1 cellular context compared by ENCODE assay signal in genomic region chr19:18233224-18233825, GRCh38.
TF ChIP-seq lines count a peak whose summit lies in the region.

No MANE protein-coding gene starts in this region.

TF ChIP-seq in HepG2, 621 proteins besides CTCF, POLR2A, EP300 and RAD21 (continued from another document and continues in another):
- TF ChIP-seq MLX (CRISPR knock-in tag; IDR thresholded peaks at IDR 0.05) (no peak), TFDP1 (CRISPR knock-in tag; IDR thresholded peaks at IDR 0.05; ENCODE audit: borderline replicate concordance) (0 out of 2 replicates have a peak, but pooled peaks have one; percentile 23), ZNF383 (CRISPR knock-in tag; IDR thresholded peaks at IDR 0.05; ENCODE audit: borderline replicate concordance) (no peak), THYN1 (CRISPR knock-in tag; IDR thresholded peaks at IDR 0.05; ENCODE audit: borderline replicate concordance, low read depth) (no peak), SNAPC5 (CRISPR knock-in tag; IDR thresholded peaks at IDR 0.05; ENCODE audit: borderline replicate concordance) (no peak), ZBTB1 (CRISPR knock-in tag; IDR thresholded peaks at IDR 0.05; ENCODE audit: borderline replicate concordance) (peak; percentile 75; the same call in 1 of the 2 replicates), ZNF230 (CRISPR knock-in tag; IDR thresholded peaks at IDR 0.05) (peak; percentile 83; the same call in 1 of the 2 replicates), ZNF646 (CRISPR knock-in tag; IDR thresholded peaks at IDR 0.05) (0 out of 2 replicates have a peak, but pooled peaks have one; percentile 42), MED8 (CRISPR knock-in tag; IDR thresholded peaks at IDR 0.05; ENCODE audit: insufficient replicate concordance) (no peak), ZNF513 (CRISPR knock-in tag; conservative IDR thresholded peaks at IDR 0.05) (no peak), ZNF547 (CRISPR knock-in tag; IDR thresholded peaks at IDR 0.05) (peak; percentile 87), PRDM4 (CRISPR knock-in tag; IDR thresholded peaks at IDR 0.05; ENCODE audit: borderline replicate concordance) (no peak), ATRX (CRISPR knock-in tag; IDR thresholded peaks at IDR 0.05; ENCODE audit: borderline replicate concordance) (no peak), HDAC2 (CRISPR knock-in tag; IDR thresholded peaks at IDR 0.05) (peak; percentile 77), ZBTB14 (CRISPR knock-in tag; IDR thresholded peaks at IDR 0.05) (no peak), SP140L (CRISPR knock-in tag; IDR thresholded peaks at IDR 0.05; ENCODE audit: borderline replicate concordance) (peak; percentile 95; the same call in 1 of the 2 replicates), NFE2L2 (IDR thresholded peaks at IDR 0.05; ENCODE audit: low read length) (no peak), RARA (CRISPR knock-in tag; IDR thresholded peaks at IDR 0.05) (peak; percentile 71), NKX3-1 (CRISPR knock-in tag; IDR thresholded peaks at IDR 0.05) (peak; percentile 97), SRSF9 (IDR thresholded peaks at IDR 0.05; ENCODE audit: borderline replicate concordance, insufficient read depth, low read depth, low read length, poor library complexity, severe bottlenecking) (no peak), CSRNP2 (CRISPR knock-in tag; conservative IDR thresholded peaks at IDR 0.05; ENCODE audit: low read depth) (no peak), HOXA5 (CRISPR knock-in tag; IDR thresholded peaks at IDR 0.05) (peak; percentile 99), HMGXB3 (CRISPR knock-in tag; IDR thresholded peaks at IDR 0.05; ENCODE audit: borderline replicate concordance) (peak; percentile 91), ZSCAN12 (CRISPR knock-in tag; IDR thresholded peaks at IDR 0.05) (peak; percentile 91), ZNF567 (CRISPR knock-in tag; IDR thresholded peaks at IDR 0.05; ENCODE audit: borderline replicate concordance) (no peak), ZNF503 (CRISPR knock-in tag; IDR thresholded peaks at IDR 0.05) (peak; percentile 74; the same call in 1 of the 2 replicates), HDAC6 (IDR thresholded peaks at IDR 0.05; ENCODE audit: low read depth, low read length) (no peak), SRY (CRISPR knock-in tag; IDR thresholded peaks at IDR 0.05) (peak; percentile 99), BRF2 (CRISPR knock-in tag; IDR thresholded peaks at IDR 0.05) (no peak), GATA4 (IDR thresholded peaks at IDR 0.05; ENCODE audit: borderline replicate concordance, low read depth) (no peak), HNRNPK (IDR thresholded peaks at IDR 0.05; ENCODE audit: low read depth, low read length, poor library complexity, severe bottlenecking) (no peak)
